In genomic region chr14:25094171-25094907, GRCh38 we compare ENCODE assay signal across 22 cellular contexts. TPM values are rescaled to one million over a fixed set of nuclear protein-coding genes. Genes with fewer than 3 reads are reported as not detected.
DNase-seq lines count a peak whose midpoint lies in the region; ATAC-seq, FAIRE-seq and TF ChIP-seq lines count a peak whose summit lies in the region.
"Had no signal": no experiment of that assay in that cellular context is flagged by ENCODE, and none has a peak within 500 bp of the region (broad histone marks: within the 10 kb centered on the region; RNA-seq: fewer than 3 reads in every experiment).

No MANE protein-coding gene starts in this region.

- peak overlapping the region; percentile 25 for H2AFZ ChIP-seq in GM23338
- H2AFZ ChIP-seq in Loucy (ENCODE audit: low read length) = peak overlapping the region; percentile 62
- peak overlapping the region; percentile 60 for H2AFZ ChIP-seq in neural progenitor cell (replicated peaks)

- no peak for TF ChIP-seq CTCF in GM23338 (conservative IDR thresholded peaks at IDR 0.05; ENCODE audit: low read depth in 2 of 2)
- TF ChIP-seq CTCF in Loucy (conservative IDR thresholded peaks at IDR 0.05; ENCODE audit: low read length) = no peak
- no peak for TF ChIP-seq CTCF in bronchial epithelial cell (IDR thresholded peaks at IDR 0.05; ENCODE audit: insufficient read depth, low read length, severe bottlenecking)
- no peak for TF ChIP-seq CTCF in neural progenitor cell (IDR thresholded peaks at IDR 0.05)
- no peak for TF ChIP-seq CTCF in RWPE1 (conservative IDR thresholded peaks at IDR 0.05; ENCODE audit: low read depth)
- TF ChIP-seq CTCF in osteocyte (IDR thresholded peaks at IDR 0.05) = no peak

- H3K36me3 ChIP-seq in GM23338 (ENCODE audit: insufficient read depth) (no peaks in the 10 kb centered on the region), Loucy (ENCODE audit: insufficient read depth, low read length) (no peaks in the 10 kb centered on the region), bronchial epithelial cell (ENCODE audit: control insufficient read depth, insufficient read depth, low read length) (no peaks in the 10 kb centered on the region), neural progenitor cell (no peaks in the 10 kb centered on the region)
- H3K36me3 ChIP-seq: BE2C had no signal

- peak overlapping the region; percentile 35; the same call in 1 of the 2 replicates for H3K4me2 ChIP-seq in GM23338
- peak overlapping the region; percentile 64 for H3K4me2 ChIP-seq in Loucy (ENCODE audit: low read depth, low read length, poor library complexity, severe bottlenecking)
- no peak overlapping the region for H3K4me2 ChIP-seq in neural progenitor cell
- H3K4me2 ChIP-seq: A549, KMS-11 had no signal

- FAIRE-seq in bronchial epithelial cell (lab: Jason Lieb, UNC) = peak; percentile 32
- FAIRE-seq: A549, GM12878 had no signal

- no peak; the same call in 1 of the 3 replicates for ATAC-seq in GM23338
- ATAC-seq: A549, GM12878 had no signal

- H3K9me2 ChIP-seq in GM23338 (ENCODE audit: insufficient read depth) (no peaks in the 10 kb centered on the region), Loucy (replicated peaks; ENCODE audit: low read depth, low read length) (no peaks in the 10 kb centered on the region)

- H3K36me3 Mint-ChIP-seq in GM23338 (ENCODE audit: low read depth) = no peaks in the 10 kb centered on the region
- H3K36me3 Mint-ChIP-seq in neural progenitor cell = no peaks in the 10 kb centered on the region
- H3K36me3 Mint-ChIP-seq in osteocyte (ENCODE audit: unreplicated experiment) = no peaks in the 10 kb centered on the region
- H3K36me3 Mint-ChIP-seq: CD4-positive, alpha-beta memory T cell had no signal

- H3F3A ChIP-seq in GM23338 (replicated peaks; ENCODE audit: low read depth) (no peaks in the 10 kb centered on the region), Loucy (ENCODE audit: low read depth) (0 out of 2 replicates have a peak, but pooled peaks cover 7% of the 10 kb centered on the region), neural progenitor cell (ENCODE audit: low read depth) (no peaks in the 10 kb centered on the region)

- H4K20me1 ChIP-seq in GM23338 (replicated peaks; ENCODE audit: insufficient read depth) = no peaks in the 10 kb centered on the region
- no peaks in the 10 kb centered on the region for H4K20me1 ChIP-seq in Loucy (ENCODE audit: insufficient read depth, low read length, poor library complexity, severe bottlenecking)
- no peaks in the 10 kb centered on the region for H4K20me1 ChIP-seq in neural progenitor cell (ENCODE audit: low read depth)

- H3K4me1 Mint-ChIP-seq in GM23338 (peaks cover 24% of the 10 kb centered on the region), neural progenitor cell (no peaks in the 10 kb centered on the region), osteocyte (ENCODE audit: unreplicated experiment) (peaks cover 12% of the 10 kb centered on the region)
- H3K4me1 Mint-ChIP-seq: CD4-positive, alpha-beta memory T cell had no signal

- H3K9me3 ChIP-seq in Loucy (ENCODE audit: insufficient read depth, low read depth, low read length) = no peaks in the 10 kb centered on the region
- no peaks in the 10 kb centered on the region for H3K9me3 ChIP-seq in neural progenitor cell (ENCODE audit: low read depth)
- H3K9me3 ChIP-seq: A549, BE2C had no signal

- H3K9me3 Mint-ChIP-seq in GM23338 (no peaks in the 10 kb centered on the region), neural progenitor cell (no peaks in the 10 kb centered on the region), osteocyte (ENCODE audit: unreplicated experiment) (no peaks in the 10 kb centered on the region)
- H3K9me3 Mint-ChIP-seq: CD4-positive, alpha-beta memory T cell had no signal

- H3K4me3 Mint-ChIP-seq in GM23338 (no peak overlapping the region), neural progenitor cell (no peak overlapping the region), osteocyte (ENCODE audit: unreplicated experiment) (no peak overlapping the region)
- H3K4me3 Mint-ChIP-seq: CD4-positive, alpha-beta memory T cell had no signal

- H3K27me3 ChIP-seq in GM23338 (ENCODE audit: insufficient read depth) (no peaks in the 10 kb centered on the region), Loucy (ENCODE audit: insufficient read depth, low read length, poor library complexity, severe bottlenecking) (no peaks in the 10 kb centered on the region), bronchial epithelial cell (ENCODE audit: control insufficient read depth, insufficient read depth, low read length) (no peaks in the 10 kb centered on the region), neural progenitor cell (no peaks in the 10 kb centered on the region)
- H3K27me3 ChIP-seq: BE2C had no signal

- H3K9ac ChIP-seq in Loucy (ENCODE audit: low read depth, low read length, poor library complexity, severe bottlenecking) = peak overlapping the region; percentile 58
- no peak overlapping the region for H3K9ac ChIP-seq in neural progenitor cell
- H3K9ac ChIP-seq: KMS-11 had no signal

- peaks cover 3% of the 10 kb centered on the region for H3K27me3 Mint-ChIP-seq in GM23338 (ENCODE audit: insufficient read depth, low read depth, poor library complexity)
- H3K27me3 Mint-ChIP-seq in neural progenitor cell (ENCODE audit: insufficient read depth, low read depth) = no peaks in the 10 kb centered on the region
- no peaks in the 10 kb centered on the region for H3K27me3 Mint-ChIP-seq in osteocyte (ENCODE audit: unreplicated experiment)

- no peak overlapping the region for H3K27ac Mint-ChIP-seq in GM23338
- H3K27ac Mint-ChIP-seq in neural progenitor cell = no peak overlapping the region
- H3K27ac Mint-ChIP-seq in osteocyte (ENCODE audit: unreplicated experiment) = no peak overlapping the region
- H3K27ac Mint-ChIP-seq: CD4-positive, alpha-beta memory T cell had no signal

- DNase-seq in GM23338 (ENCODE audit: low spot score) (peak; percentile 40), bronchial epithelial cell (ENCODE audit: low read depth) (peak; percentile 1), neural progenitor cell (ENCODE audit: low spot score) (peak; percentile 9), RWPE1 (ENCODE audit: low spot score) (no peak), osteocyte (ENCODE audit: extremely low spot score, unreplicated experiment) (no peak), KBM-7 (no peak), foreskin melanocyte (no peak)
- DNase-seq: BE2C; CD4-positive, alpha-beta memory T cell; DND-41; GOT3; NCI-H1694; NCI-H2081; NCI-H2171 treated with DMSO at 0.1 percent for 48 hours; NCI-H446; NCI-H526; Right ventricle myocardium superior had no signal

- H3K27ac ChIP-seq in GM23338 (ENCODE audit: low read depth) = no peak overlapping the region; the same call in 1 of the 2 replicates
- H3K27ac ChIP-seq in neural progenitor cell = no peak overlapping the region
- H3K27ac ChIP-seq in RWPE1 = no peak overlapping the region
- H3K27ac ChIP-seq: A549, KMS-11 had no signal

- in situ Hi-C loops in KBM-7 (cut with MboI; ENCODE audit: low pct_unique_long_range_greater_than_20kb, low sequenced_read_pairs) = no loop called here

- POLR2A ChIA-PET in RWPE1 (lab: Yijun Ruan, JAX; ENCODE audit: low non-redundant PET) = no interaction called here

- CTCF ChIA-PET in RWPE1 (lab: Yijun Ruan, JAX) = no interaction called here

- H3K4me3 ChIP-seq in GM23338 (no peak overlapping the region), Loucy (ENCODE audit: low read length, poor library complexity, severe bottlenecking) (peak overlapping the region; percentile 13), bronchial epithelial cell (ENCODE audit: low read depth, low read length) (no peak overlapping the region), neural progenitor cell (no peak overlapping the region)
- H3K4me3 ChIP-seq: A549, GM12878 had no signal

- no peaks in the 10 kb centered on the region for H3K79me2 ChIP-seq in GM23338 (replicated peaks; ENCODE audit: insufficient read depth)
- no peaks in the 10 kb centered on the region for H3K79me2 ChIP-seq in Loucy (ENCODE audit: insufficient read depth, low read length)
- H3K79me2 ChIP-seq in neural progenitor cell (ENCODE audit: low read depth) = no peaks in the 10 kb centered on the region

- H3K4me1 ChIP-seq in GM23338 (ENCODE audit: insufficient read depth) (peaks cover 12% of the 10 kb centered on the region), Loucy (ENCODE audit: insufficient read depth, low read length, poor library complexity, severe bottlenecking) (peaks cover 68% of the 10 kb centered on the region), neural progenitor cell (no peaks in the 10 kb centered on the region)
- H3K4me1 ChIP-seq: A549, BE2C had no signal

TF ChIP-seq in GM23338, 12 proteins besides CTCF, POLR2A, EP300 and RAD21 (continues in another document):
- no peak for TF ChIP-seq STAT1 (IDR thresholded peaks at IDR 0.05; ENCODE audit: unreplicated experiment)
- no peak for TF ChIP-seq NANOG (IDR thresholded peaks at IDR 0.05; ENCODE audit: borderline replicate concordance)
- TF ChIP-seq REST (IDR thresholded peaks at IDR 0.05; ENCODE audit: unreplicated experiment) = no peak

RNA-seq across cellular contexts. Expression of gene STXBP6, which starts 44.4 kb away (rescaled TPM):
- 19.7 and 23.8 TPM in 2 replicates for total RNA-seq in GM23338 (2014; rRNA removed; shearing (Covaris generic))
- 29.0 TPM in 2 replicates for polyA plus RNA-seq in GM23338 (2016; fragmentation: Nextera tagmentation; extraction: Ambion mirVana)
- total RNA-seq in bronchial epithelial cell (not detected in 2 replicates), neural progenitor cell (ENCODE audit: low replicate concordance) (5.9 and 11.0 TPM in 2 replicates), osteocyte (6.4 and 7.0 TPM in 2 replicates)
- total RNA-seq: CD4-positive, alpha-beta memory T cell; M059J had no signal
- polyA plus RNA-seq: CD4-positive, alpha-beta memory T cell had no signal

Comparison
In these comparisons a context has a peak if more than half of its experiments do, and no peak if none do; other contexts are left out.
1. DNase-seq: peak in GM23338 (single experiment), bronchial epithelial cell (single experiment) and neural progenitor cell (single experiment); none in RWPE1 (single experiment), osteocyte (single experiment), KBM-7 (single experiment) and foreskin melanocyte (single experiment).
2. Peak in every context shown above with its lines, with median percentiles within 50 percentile points of each other: H2AFZ ChIP-seq.